Comparison of ENCODE assay signal across 1 cellular context in genomic region chr14:39217214-39217879, GRCh38.
TF ChIP-seq lines count a peak whose summit lies in the region.

No MANE protein-coding gene starts in this region.

TF ChIP-seq in GM12878, 131 proteins besides CTCF, POLR2A, EP300 and RAD21:
- TF ChIP-seq BMI1 (IDR thresholded peaks at IDR 0.05; ENCODE audit: borderline replicate concordance) (no peak), ZNF622 (IDR thresholded peaks at IDR 0.05) (no peak), MTA2 (IDR thresholded peaks at IDR 0.05; ENCODE audit: low read depth) (no peak), BCL3 (IDR thresholded peaks at IDR 0.05; ENCODE audit: borderline replicate concordance, insufficient read depth, low read depth, low read length, poor library complexity, severe bottlenecking) (no peak), USF1 (IDR thresholded peaks at IDR 0.05; ENCODE audit: borderline replicate concordance, extremely low read length, insufficient read depth, low read depth, low read length) (no peak), RUNX3 (IDR thresholded peaks at IDR 0.05; ENCODE audit: low read length) (no peak), SRF (IDR thresholded peaks at IDR 0.05; ENCODE audit: low read depth in 2 of 2, low read length in 2 of 2) (no peak)
